In genomic region chr12:85273411-85274075, GRCh38 we compare ENCODE assay signal across 10 cellular contexts. TPM values are rescaled to one million over a fixed set of nuclear protein-coding genes. Genes with fewer than 3 reads are reported as not detected.
DNase-seq lines count a peak whose midpoint lies in the region; ATAC-seq and TF ChIP-seq lines count a peak whose summit lies in the region.
"Had no signal": no experiment of that assay in that cellular context is flagged by ENCODE, and none has a peak within 500 bp of the region (broad histone marks: within the 10 kb centered on the region; RNA-seq: fewer than 3 reads in every experiment).

No MANE protein-coding gene starts in this region.

- H3K4me3 ChIP-seq in CD8-positive, alpha-beta T cell (ENCODE audit: low read depth, low read length), result no peak overlapping the region
- H3K4me3 ChIP-seq: stomach had no signal

- H3K4me3 Mint-ChIP-seq in CD8-positive, alpha-beta T cell, result no peak overlapping the region
- H3K4me3 Mint-ChIP-seq: naive thymus-derived CD8-positive, alpha-beta T cell had no signal

- H3K27me3 ChIP-seq in CD8-positive, alpha-beta T cell (ENCODE audit: insufficient read depth, low read length), result no peaks in the 10 kb centered on the region

- H3K36me3 Mint-ChIP-seq in CD8-positive, alpha-beta T cell, result no peaks in the 10 kb centered on the region
- H3K36me3 Mint-ChIP-seq: naive thymus-derived CD8-positive, alpha-beta T cell had no signal

- intact Hi-C loops in CD8-positive, alpha-beta T cell (cut with DNase I, micrococcal nuclease), result no loop called here

- H3K9me3 Mint-ChIP-seq in CD8-positive, alpha-beta T cell, result no peaks in the 10 kb centered on the region

- H3K27ac ChIP-seq in CD8-positive, alpha-beta T cell (ENCODE audit: low read depth, low read length), result no peak overlapping the region
- H3K27ac ChIP-seq: stomach had no signal

- no peak for TF ChIP-seq CTCF in CD8-positive, alpha-beta T cell (IDR thresholded peaks at IDR 0.05)

- H3K36me3 ChIP-seq in CD8-positive, alpha-beta T cell (ENCODE audit: insufficient read depth, low read length), result no peaks in the 10 kb centered on the region
- H3K36me3 ChIP-seq: stomach had no signal

- ATAC-seq in GM21381 (IDR thresholded peaks at IDR 0.05; ENCODE audit: unreplicated experiment), result peak; percentile 73
- ATAC-seq in HG02938 (IDR thresholded peaks at IDR 0.05; ENCODE audit: unreplicated experiment), result peak; percentile 66
- no peak for ATAC-seq in CD8-positive, alpha-beta T cell
- ATAC-seq: naive thymus-derived CD8-positive, alpha-beta T cell had no signal

- no peaks in the 10 kb centered on the region for H3K9me3 ChIP-seq in CD8-positive, alpha-beta T cell (ENCODE audit: low read length)

- H3K27me3 Mint-ChIP-seq in CD8-positive, alpha-beta T cell (ENCODE audit: low read depth), result peaks cover 22% of the 10 kb centered on the region

- peak; percentile 3 for DNase-seq in dermis blood vessel endothelial cell
- peak; percentile 75 for DNase-seq in retina
- no peak for DNase-seq in NCI-H446 (lab: John Stamatoyannopoulos, UW)
- no peak for DNase-seq in CD8-positive, alpha-beta T cell
- DNase-seq in NCI-H2107 (lab: John Stamatoyannopoulos, UW), result no peak
- DNase-seq: activated effector memory CD4-positive, alpha-beta T cell treated with Interleukin-2 at 50 U/mL for 16 hours; naive thymus-derived CD8-positive, alpha-beta T cell; stomach had no signal

- CTCF ChIA-PET in CD8-positive, alpha-beta T cell (lab: Charles Lee), result no interaction called here

- POLR2A ChIA-PET in CD8-positive, alpha-beta T cell (lab: Charles Lee), result no interaction called here

- H3K4me1 Mint-ChIP-seq in CD8-positive, alpha-beta T cell (ENCODE audit: low read depth), result no peaks in the 10 kb centered on the region
- H3K4me1 Mint-ChIP-seq: naive thymus-derived CD8-positive, alpha-beta T cell had no signal

- H3K27ac Mint-ChIP-seq in CD8-positive, alpha-beta T cell, result no peak overlapping the region

- no peaks in the 10 kb centered on the region for H3K4me1 ChIP-seq in CD8-positive, alpha-beta T cell (ENCODE audit: insufficient read depth, low read length)

RNA-seq across cellular contexts. Expression of gene ALX1, which starts 6.5 kb away (rescaled TPM):
- not detected in 2 replicates for total RNA-seq in dermis blood vessel endothelial cell
- not detected for total RNA-seq in CD8-positive, alpha-beta T cell
- total RNA-seq: naive thymus-derived CD8-positive, alpha-beta T cell; stomach had no signal

Comparison
In these comparisons a context has a peak if more than half of its experiments do, and no peak if none do; other contexts are left out.
1. DNase-seq: peak in dermis blood vessel endothelial cell (single experiment) and retina (single experiment); none in NCI-H446 (0 of 2), CD8-positive, alpha-beta T cell (0 of 7) and NCI-H2107 (single experiment).